In the genomic region with DNA sequence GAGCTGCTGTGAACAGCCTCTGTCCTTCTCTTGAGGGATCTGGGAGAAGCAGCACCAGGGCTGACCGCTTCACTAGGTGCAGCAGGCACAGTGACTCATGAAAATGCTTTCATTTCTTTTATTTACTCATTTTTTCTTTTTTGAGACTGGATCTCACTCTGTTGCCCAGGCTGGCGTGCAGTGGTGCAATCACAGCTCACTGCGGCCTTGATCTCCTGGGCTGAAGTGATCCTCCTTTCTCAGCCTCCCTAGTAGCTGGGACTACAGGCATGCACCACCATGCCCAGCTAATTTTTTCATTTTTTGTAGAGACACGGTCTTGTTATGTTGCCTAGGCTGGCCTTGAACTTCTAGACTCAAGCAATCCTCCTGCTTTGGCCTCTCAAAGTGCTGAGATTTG, we compare ENCODE assay signal across 33 cellular contexts.
"Had no signal": no experiment of that assay in that cellular context is flagged by ENCODE, and none has a peak within 500 bp of the region (broad histone marks: within the 10 kb centered on the region; RNA-seq: fewer than 3 reads in every experiment).

No MANE protein-coding gene starts in this region.

- H3K4me2 ChIP-seq: KMS-11 had no signal

- H3K27ac ChIP-seq: KMS-11 had no signal

- H3K9me3 ChIP-seq: MG63 had no signal

- H3K27me3 ChIP-seq: MG63 had no signal

- DNase-seq: Karpas-422, Kasumi-1, MG63, MM.1S, MV-4-11, NCI-H1048, NCI-H1092, NCI-H1092 treated with DMSO at 0.1 percent for 48 hours, NCI-H1105, NCI-H1105 treated with DMSO at 0.1 percent for 48 hours, NCI-H1417, NCI-H1417 treated with DMSO at 0.1 percent for 48 hours, NCI-H1436, NCI-H1436 treated with DMSO at 0.1 percent for 48 hours, NCI-H146, NCI-H1694, NCI-H1694 treated with DMSO at 0.1 percent for 48 hours, NCI-H187, NCI-H187 treated with DMSO at 0.1 percent for 48 hours, NCI-H1930, NCI-H2029, NCI-H2029 treated with DMSO at 0.1 percent for 48 hours, NCI-H2081, NCI-H2081 treated with DMSO at 0.1 percent for 48 hours, NCI-H2107, NCI-H2171, NCI-H2171 treated with DMSO at 0.1 percent for 48 hours, NCI-H2227 treated with DMSO at 0.1 percent for 48 hours, NCI-H345, NCI-H446, NCI-H446 treated with DMSO at 0.1 percent for 48 hours, NCI-H510A had no signal

- H3K36me3 ChIP-seq: MG63 had no signal

- H3K9ac ChIP-seq: KMS-11 had no signal

- H3K4me3 ChIP-seq: MG63 had no signal
